Comparison of ENCODE assay signal across 12 cellular contexts in the genomic region with DNA sequence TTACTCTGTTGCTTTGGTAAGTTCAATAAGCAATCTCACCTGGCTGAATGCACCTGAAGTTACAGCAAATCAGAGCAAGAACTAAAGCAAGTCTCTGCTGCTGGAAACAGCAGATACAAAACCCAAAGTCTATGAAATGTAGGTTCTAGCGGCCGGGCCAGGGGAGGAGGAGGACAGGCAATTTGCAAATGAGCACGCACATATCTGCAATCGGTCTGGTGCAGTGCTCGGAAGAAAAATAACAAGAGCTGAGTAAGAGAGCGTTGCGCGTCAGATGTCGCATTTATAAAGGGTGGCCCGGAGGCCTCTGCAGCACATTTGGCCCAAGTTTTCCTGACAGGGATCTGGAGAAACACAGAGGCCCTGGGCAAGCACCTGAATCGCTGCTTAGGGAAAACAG.
DNase-seq lines count a peak whose midpoint lies in the region; TF ChIP-seq lines count a peak whose summit lies in the region.
"Had no signal": no experiment of that assay in that cellular context is flagged by ENCODE, and none has a peak within 500 bp of the region (broad histone marks: within the 10 kb centered on the region; RNA-seq: fewer than 3 reads in every experiment).

No MANE protein-coding gene starts in this region.

- no peak for DNase-seq in T-helper 2 cell treated with Interferon-gamma antibody and Interleukin-4, amounts not matched to agents 5 μg/mL and 100 μg/mL, for 36 hours (ENCODE audit: low spot score)
- no peak for DNase-seq in T-helper 2 cell
- no peak for DNase-seq in UCSD-AML1 (lab: John Stamatoyannopoulos, UW; ENCODE audit: unreplicated experiment)
- DNase-seq in COR-L47 (lab: John Stamatoyannopoulos, UW) = no peak
- DNase-seq in NCI-H1048 (lab: John Stamatoyannopoulos, UW) = no peak
- DNase-seq: 8988T, hippocampal formation, naive B cell, NCI-H2029 treated with DMSO at 0.1 percent for 48 hours had no signal

- H3K36me3 ChIP-seq in HUES48 (ENCODE audit: control insufficient read depth, insufficient read depth, low read length) = no peaks in the 10 kb centered on the region
- H3K36me3 ChIP-seq in neutrophil = no peaks in the 10 kb centered on the region

- no peak overlapping the region for H3K4me3 ChIP-seq in HUES48 (ENCODE audit: low read depth, low read length)
- H3K4me3 ChIP-seq in neutrophil (ENCODE audit: low read depth in 1 of 2, low read length in 1 of 2) = no peak overlapping the region

- no peak overlapping the region for H3K9ac ChIP-seq in HUES48 (ENCODE audit: low read depth, low read length)

- H3K27ac Mint-ChIP-seq in T-helper 2 cell treated with Interferon-gamma antibody and Interleukin-4, amounts not matched to agents 5 μg/mL and 100 μg/mL, for 36 hours = peak overlapping the region; percentile 83
- peak overlapping the region in 4 of 5 experiments; percentile 5 to 88 (median 11) for H3K27ac Mint-ChIP-seq in brain

- H3K4me1 Mint-ChIP-seq in T-helper 2 cell treated with Interferon-gamma antibody and Interleukin-4, amounts not matched to agents 5 μg/mL and 100 μg/mL, for 36 hours (ENCODE audit: low read depth) = peaks cover 51% of the 10 kb centered on the region
- H3K4me1 Mint-ChIP-seq in brain = peaks cover 28% of the 10 kb centered on the region

- peak overlapping the region; percentile 4 for H3K27ac ChIP-seq in HUES48 (ENCODE audit: low read depth, low read length)
- peak overlapping the region; percentile 95 for H3K27ac ChIP-seq in neutrophil

- H3K27me3 ChIP-seq in HUES48 (ENCODE audit: control insufficient read depth, insufficient read depth, low read length) = no peaks in the 10 kb centered on the region
- no peaks in the 10 kb centered on the region for H3K27me3 ChIP-seq in neutrophil

- no peak overlapping the region for H3K4me3 Mint-ChIP-seq in T-helper 2 cell treated with Interferon-gamma antibody and Interleukin-4, amounts not matched to agents 5 μg/mL and 100 μg/mL, for 36 hours
- H3K4me3 Mint-ChIP-seq in brain = no peak overlapping the region

- peaks cover 42% of the 10 kb centered on the region for H3K4me1 ChIP-seq in HUES48 (ENCODE audit: control insufficient read depth, insufficient read depth, low read length)
- peaks cover 88 to 95% of the 10 kb centered on the region in 2 experiments for H3K4me1 ChIP-seq in neutrophil (ENCODE audit: control insufficient read depth in 1 of 2, insufficient read depth in 1 of 2, low read depth in 1 of 2, low read length in 1 of 2)

- H3K9me3 Mint-ChIP-seq in T-helper 2 cell treated with Interferon-gamma antibody and Interleukin-4, amounts not matched to agents 5 μg/mL and 100 μg/mL, for 36 hours = no peaks in the 10 kb centered on the region
- H3K9me3 Mint-ChIP-seq in brain = peaks cover 0 to 9% (median 2%) of the 10 kb centered on the region in 5 experiments
- H3K9me3 Mint-ChIP-seq: naive B cell had no signal

- TF ChIP-seq CTCF in brain (conservative IDR thresholded peaks at IDR 0.05) (no peak), neutrophil (IDR thresholded peaks at IDR 0.05) (no peak)

- no peaks in the 10 kb centered on the region for H3K9me3 ChIP-seq in HUES48 (ENCODE audit: control insufficient read depth, insufficient read depth, low read length)
- no peaks in the 10 kb centered on the region for H3K9me3 ChIP-seq in neutrophil

- no peaks in the 10 kb centered on the region for H3K27me3 Mint-ChIP-seq in T-helper 2 cell treated with Interferon-gamma antibody and Interleukin-4, amounts not matched to agents 5 μg/mL and 100 μg/mL, for 36 hours (ENCODE audit: low read depth)
- H3K27me3 Mint-ChIP-seq in brain = no peaks in the 10 kb centered on the region
- H3K27me3 Mint-ChIP-seq: naive B cell had no signal

- peaks cover 62% of the 10 kb centered on the region for H3K36me3 Mint-ChIP-seq in T-helper 2 cell treated with Interferon-gamma antibody and Interleukin-4, amounts not matched to agents 5 μg/mL and 100 μg/mL, for 36 hours (ENCODE audit: low read depth)
- peaks cover 64% of the 10 kb centered on the region for H3K36me3 Mint-ChIP-seq in brain
